ENCODE assay signal across 23 cellular contexts in the genomic region with DNA sequence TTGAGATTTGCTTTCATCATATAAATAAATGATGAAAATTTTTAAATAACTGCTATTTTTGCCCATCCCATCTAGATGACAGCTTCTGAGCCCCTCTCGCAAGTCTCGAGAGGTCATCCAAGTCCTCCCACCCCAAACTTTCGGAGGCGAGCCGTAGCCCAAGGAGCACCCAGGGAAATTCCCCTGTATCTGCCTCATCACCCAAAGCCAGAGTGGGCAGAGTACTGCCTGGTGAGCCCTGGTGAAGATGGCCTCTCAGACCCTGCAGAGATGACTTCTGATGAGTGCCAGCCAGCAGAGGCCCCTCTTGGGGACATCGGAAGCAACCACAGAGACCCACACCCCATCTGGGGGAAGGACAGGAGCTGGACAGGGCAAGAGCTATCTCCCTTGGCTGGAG.
"Had no signal": no experiment of that assay in that cellular context is flagged by ENCODE, and none has a peak within 500 bp of the region (broad histone marks: within the 10 kb centered on the region; RNA-seq: fewer than 3 reads in every experiment).

No MANE protein-coding gene starts in this region.

- H3K36me3 ChIP-seq: brain microvascular endothelial cell, colonic mucosa, esophagus squamous epithelium had no signal

- H3K27me3 ChIP-seq: brain microvascular endothelial cell, colonic mucosa, esophagus squamous epithelium, gastroesophageal sphincter had no signal

- H3K9me3 ChIP-seq: colonic mucosa had no signal

- ATAC-seq: activated CD4-positive, alpha-beta T cell treated with anti-CD3 and anti-CD28 coated beads for 36 hours; activated CD8-positive, alpha-beta memory T cell treated with anti-CD3 and anti-CD28 coated beads, Interleukin-2, amount 10 ng/mL, durations not matched to agents 7 days and 5 days; activated CD8-positive, alpha-beta T cell treated with anti-CD3 and anti-CD28 coated beads, Interleukin-2, amount 10 ng/mL, durations not matched to agents 7 days and 5 days; gastroesophageal sphincter had no signal

- DNase-seq: activated CD4-positive, alpha-beta memory T cell treated with anti-CD3 and anti-CD28 coated beads for 36 hours; activated CD4-positive, alpha-beta T cell treated with anti-CD3 and anti-CD28 coated beads for 36 hours; activated CD4-positive, CD25-positive, alpha-beta regulatory T cell; activated CD4-positive, CD25-positive, alpha-beta regulatory T cell treated with anti-CD3 and anti-CD28 coated beads, Interleukin-2, amount 50 U/mL, for 72 hours; activated CD8-positive, alpha-beta memory T cell treated with anti-CD3 and anti-CD28 coated beads, Interleukin-2, amount 10 ng/mL, durations not matched to agents 7 days and 5 days; activated CD8-positive, alpha-beta memory T cell treated with anti-CD3 and anti-CD28 coated beads, Interleukin-2, amount 50 U/mL, for 4 hours; activated gamma-delta T cell treated with Interleukin-2 at 50 U/mL for 16 hours; activated naive CD4-positive, alpha-beta T cell treated with anti-CD3 and anti-CD28 coated beads, Interleukin-2, amount 50 U/mL, for 16 hours; activated naive CD4-positive, alpha-beta T cell treated with Interleukin-2 at 50 U/mL for 16 hours; activated T-cell treated with anti-CD3 and anti-CD28 coated beads, Interleukin-2, amount 50 U/mL, for 1 hour; activated T-cell treated with anti-CD3 and anti-CD28 coated beads, Interleukin-2, amount 50 U/mL, for 48 hours; amniotic stem cell; anterior cingulate cortex; brain microvascular endothelial cell; caudate nucleus; colonic mucosa; effector CD8-positive, alpha-beta T cell; esophagus squamous epithelium; foreskin melanocyte; T-helper 2 cell had no signal

- H3K4me1 ChIP-seq: colonic mucosa had no signal

- H3K27ac ChIP-seq: brain microvascular endothelial cell, colonic mucosa, epithelial cell of prostate, esophagus squamous epithelium, gastroesophageal sphincter had no signal

- H3K4me3 ChIP-seq: colonic mucosa, esophagus squamous epithelium, gastroesophageal sphincter had no signal
